Comparison of ENCODE assay signal across 8 cellular contexts in genomic region chr2:229048134-229048533, GRCh38.
"Had no signal": no experiment of that assay in that cellular context is flagged by ENCODE, and none has a peak within 500 bp of the region (broad histone marks: within the 10 kb centered on the region; RNA-seq: fewer than 3 reads in every experiment).

No MANE protein-coding gene starts in this region.

- H3K9me3 Mint-ChIP-seq: HFFc6, IgD-negative memory B cell had no signal

- FAIRE-seq: HepG2 had no signal

- H3K36me3 ChIP-seq: HAP-1 had no signal

- H3K36me3 Mint-ChIP-seq: IgD-negative memory B cell had no signal

- DNase-seq: GM23248, H7, HFFc6 had no signal

- H3K27me3 Mint-ChIP-seq: IgD-negative memory B cell had no signal

- H3K4me1 Mint-ChIP-seq: IgD-negative memory B cell had no signal

- H3K9me3 ChIP-seq: HAP-1 had no signal

- H3K9ac ChIP-seq: GM23248 had no signal

- H3K4me3 Mint-ChIP-seq: HFFc6, IgD-negative memory B cell had no signal

- H2AFZ ChIP-seq: GM23248 had no signal

- H3K4me1 ChIP-seq: HAP-1 had no signal

- H3K27ac ChIP-seq: GM23248, HL-60 had no signal

- H3K4me3 ChIP-seq: GM23248, HAP-1 had no signal

- ATAC-seq: HCT116, HepG2 had no signal

- H3K27ac Mint-ChIP-seq: HFFc6, IgD-negative memory B cell had no signal
